11 cellular contexts compared by ENCODE assay signal in genomic region chr2:201114846-201115245, GRCh38. TPM values are rescaled to one million over a fixed set of nuclear protein-coding genes. Genes with fewer than 3 reads are reported as not detected.
A peak's percentile ranks its signal among the peaks of the same experiment; 100 is the strongest.
DNase-seq lines count a peak whose midpoint lies in the region; ATAC-seq, FAIRE-seq and TF ChIP-seq lines count a peak whose summit lies in the region.
"Had no signal": no experiment of that assay in that cellular context is flagged by ENCODE, and none has a peak within 500 bp of the region (broad histone marks: within the 10 kb centered on the region; RNA-seq: fewer than 3 reads in every experiment).

No MANE protein-coding gene starts in this region.

- intact Hi-C loops in ascending aorta (cut with DNase I) = loop anchor here (5.0 to 10.0 kb wide), 4 partner anchors 37 to 1150 kb away; partner anchors contain the start of genes FZD7, NIF3L1, NOP58 and PPIL3

- TF ChIP-seq POLR2A in A549 (IDR thresholded peaks at IDR 0.05; ENCODE audit: low read length) = no peak

- POLR2A ChIA-PET in A549 (lab: Yijun Ruan, JAX) = interaction anchor here (0.5 to 1.2 kb wide), 2 partner anchors 123 to 226 kb away, joined by 3 read pairs; partner anchors contain the start of genes NIF3L1 and PPIL3

- H3K9me3 ChIP-seq in A549 (no peaks in the 10 kb centered on the region), ascending aorta (no peaks in the 10 kb centered on the region)

- CTCF ChIA-PET in A549 (lab: Yijun Ruan, JAX) = interaction anchor here (0.6 to 5.1 kb wide), 4 partner anchors 44 to 201 kb away, joined by 3 to 108 read pairs (median 4); no protein-coding TSS in a partner anchor

- TF ChIP-seq EP300 in A549 (IDR thresholded peaks at IDR 0.05) = no peak

- TF ChIP-seq CTCF in A549 (IDR thresholded peaks at IDR 0.05) = no peak
- no peak for TF ChIP-seq CTCF in GM12864 (IDR thresholded peaks at IDR 0.05; ENCODE audit: low read depth, low read length, missing control alignments)
- TF ChIP-seq CTCF in ascending aorta (IDR thresholded peaks at IDR 0.05) = no peak

- TF ChIP-seq RAD21 in A549 (conservative IDR thresholded peaks at IDR 0.05 in 1 of 2, IDR thresholded peaks at IDR 0.05 in 1 of 2) = no peak

- H3K36me3 ChIP-seq in ascending aorta = no peaks in the 10 kb centered on the region

- H3K4me1 ChIP-seq in A549 = peaks cover 22% of the 10 kb centered on the region
- H3K4me1 ChIP-seq in ascending aorta = peaks cover 3 to 7% of the 10 kb centered on the region in 2 donors

- peak overlapping the region; percentile 44 for H3K4me2 ChIP-seq in A549

- H3K4me3 ChIP-seq in A549 (no peak overlapping the region), GM12864 (ENCODE audit: low read depth, low read length) (peak overlapping the region; percentile 39), ascending aorta (peak overlapping the region in 1 of 2 donors; percentile 85)

- no peak for FAIRE-seq in A549 (lab: Jason Lieb, UNC)

- ATAC-seq in A549 = no peak

- H3K27ac ChIP-seq in A549 (peak overlapping the region; percentile 27 to 99; a peak in 4 of 6 replicates), ascending aorta (peak overlapping the region; percentile 4 to 99)

- no peaks in the 10 kb centered on the region for H3K27me3 ChIP-seq in ascending aorta

- no peak for DNase-seq in A549 (ENCODE audit: low read depth in 1 of 2, low spot score in 1 of 2)
- DNase-seq in GM12864 (ENCODE audit: low read depth) = no peak
- DNase-seq in ascending aorta (ENCODE audit: low spot score in 2 of 2) = no peak
- peak; percentile 2 for DNase-seq in medulla oblongata (ENCODE audit: extremely low spot score)
- no peak for DNase-seq in NCI-H1436 treated with DMSO at 0.1 percent for 48 hours (lab: John Stamatoyannopoulos, UW)
- DNase-seq in DMS153 (lab: John Stamatoyannopoulos, UW) = no peak
- DNase-seq in NCI-H446 treated with DMSO at 0.1 percent for 48 hours (lab: John Stamatoyannopoulos, UW) = no peak
- DNase-seq in UCSD-AML1 (lab: John Stamatoyannopoulos, UW; ENCODE audit: unreplicated experiment) = no peak
- DNase-seq: activated CD4-positive, alpha-beta T cell treated with anti-CD3 and anti-CD28 coated beads, Interleukin-2, amount 50 U/mL, for 4 hours; DMS79 treated with DMSO at 0.1 percent for 48 hours; NCI-H510A treated with DMSO at 0.1 percent for 48 hours had no signal

TF ChIP-seq in A549, 52 proteins besides CTCF, POLR2A, EP300 and RAD21:
- TF ChIP-seq HES2 (IDR thresholded peaks at IDR 0.05) (no peak), ESRRA (IDR thresholded peaks at IDR 0.05; ENCODE audit: borderline replicate concordance, low read length) (no peak), ZNF302 (CRISPR knock-in tag; IDR thresholded peaks at IDR 0.05) (no peak), FOSL2 (IDR thresholded peaks at IDR 0.05) (no peak), FOSL2 (CRISPR knock-in tag; IDR thresholded peaks at IDR 0.05) (no peak), ATOH8 (CRISPR knock-in tag; IDR thresholded peaks at IDR 0.05; ENCODE audit: low read depth) (no peak), POLR2AphosphoS2 (conservative IDR thresholded peaks at IDR 0.05; ENCODE audit: low read length) (no peak), NPAS2 (CRISPR knock-in tag; IDR thresholded peaks at IDR 0.05; ENCODE audit: borderline replicate concordance) (no peak), TFCP2L1 (CRISPR knock-in tag; IDR thresholded peaks at IDR 0.05) (no peak), GATA3 (IDR thresholded peaks at IDR 0.05; ENCODE audit: borderline replicate concordance) (no peak), USF2 (IDR thresholded peaks at IDR 0.05) (no peak), HOXA7 (CRISPR knock-in tag; IDR thresholded peaks at IDR 0.05) (no peak)

RNA-seq across cellular contexts. Expression of gene CFLAR, which starts 1.1 kb away (rescaled TPM):
- polyA plus RNA-seq in A549 (2011; rRNA removed) (64.0 and 89.4 TPM in 2 replicates), A549 (2017; fragmentation: RNase III; extraction: RNeasy Plus Mini Kit Qiagen cat#74134 plus additional on column Dnase treatment) (56.5 to 64.0 TPM (median 56.5 TPM) in 3 replicates)
- polyA plus RNA-seq in A549 (2012; cell fraction: cytosol; rRNA removed) = 41.6 and 47.7 TPM in 2 replicates
- polyA plus RNA-seq in A549 (2012; cell fraction: nucleus; rRNA removed) = 44.8 and 63.7 TPM in 2 replicates
- polyA minus RNA-seq in A549 (2011; rRNA and poly(A)+ RNA removed) = 65.7 and 70.3 TPM in 2 replicates
- 112 TPM for total RNA-seq in ascending aorta

RNA-seq across cellular contexts. Expression of gene NDUFB3, which starts 43.0 kb away (rescaled TPM):
- polyA plus RNA-seq in A549 (2011; rRNA removed) = 103 and 162 TPM in 2 replicates
- 61.3 and 86.3 TPM in 2 replicates for polyA plus RNA-seq in A549 (2012; cell fraction: cytosol; rRNA removed)
- 12.8 and 25.2 TPM in 2 replicates for polyA plus RNA-seq in A549 (2012; cell fraction: nucleus; rRNA removed)
- 220 to 232 TPM (median 223 TPM) in 3 replicates for polyA plus RNA-seq in A549 (2017; fragmentation: RNase III; extraction: RNeasy Plus Mini Kit Qiagen cat#74134 plus additional on column Dnase treatment)
- 4.8 and 7.6 TPM in 2 replicates for polyA minus RNA-seq in A549 (2011; rRNA and poly(A)+ RNA removed)
- 34.2 TPM for total RNA-seq in ascending aorta

RNA-seq across cellular contexts. Expression of gene HYCC2, which starts 43.4 kb away (rescaled TPM):
- polyA plus RNA-seq in A549 (2011; rRNA removed) = 5.8 and 7.3 TPM in 2 replicates
- polyA plus RNA-seq in A549 (2012; cell fraction: cytosol; rRNA removed) = 1.0 TPM in 2 replicates
- polyA plus RNA-seq in A549 (2012; cell fraction: nucleus; rRNA removed) = 0.94 and 1.5 TPM in 2 replicates
- polyA plus RNA-seq in A549 (2017; fragmentation: RNase III; extraction: RNeasy Plus Mini Kit Qiagen cat#74134 plus additional on column Dnase treatment) = 2.4 to 3.0 TPM (median 2.9 TPM) in 3 replicates
- 6.4 and 8.1 TPM in 2 replicates for polyA minus RNA-seq in A549 (2011; rRNA and poly(A)+ RNA removed)
- total RNA-seq in ascending aorta = 2.1 TPM
